In the genomic region with DNA sequence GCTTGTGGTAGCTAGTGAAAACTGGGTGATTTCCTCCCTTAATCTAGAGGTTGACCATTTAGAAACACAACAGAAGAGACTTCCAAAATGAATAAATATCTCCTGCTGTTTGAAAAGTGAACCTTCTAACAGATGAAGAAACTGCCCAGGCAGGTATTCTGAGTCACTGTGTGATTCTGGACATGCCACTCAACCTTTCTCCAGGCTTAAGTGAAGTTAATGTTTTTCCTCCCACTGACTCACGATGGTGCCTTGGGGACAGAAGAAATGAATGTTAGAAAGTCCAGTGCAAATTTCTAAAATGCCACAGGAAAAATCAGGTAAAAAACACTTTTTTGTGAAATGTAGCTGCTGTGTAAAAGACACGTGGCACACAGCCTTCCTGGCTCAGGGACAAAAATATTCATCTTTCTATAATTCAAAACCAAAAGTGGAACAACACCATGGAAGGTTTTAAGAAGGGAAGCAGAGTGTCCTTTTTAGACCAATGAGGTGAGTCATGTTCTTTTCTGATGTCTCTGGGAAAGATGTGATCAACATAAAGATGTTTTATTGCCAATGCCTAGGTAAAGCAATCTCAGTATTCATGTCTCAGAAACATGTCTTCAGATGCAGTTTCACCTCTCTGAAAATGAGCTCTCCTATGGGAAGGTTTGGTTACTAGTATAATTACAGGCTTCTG, we compare ENCODE assay signal across 12 cellular contexts. TPM values are rescaled to one million over a fixed set of nuclear protein-coding genes. Genes with fewer than 3 reads are reported as not detected.
DNase-seq lines count a peak whose midpoint lies in the region; ATAC-seq and TF ChIP-seq lines count a peak whose summit lies in the region.
"Had no signal": no experiment of that assay in that cellular context is flagged by ENCODE, and none has a peak within 500 bp of the region (broad histone marks: within the 10 kb centered on the region; RNA-seq: fewer than 3 reads in every experiment).

No MANE protein-coding gene starts in this region.

- no peaks in the 10 kb centered on the region for H3K9me3 ChIP-seq in RWPE2 (ENCODE audit: severe bottlenecking)
- H3K9me3 ChIP-seq in left lung, result no peaks in the 10 kb centered on the region

- peak; percentile 34 for ATAC-seq in GM21423 (IDR thresholded peaks at IDR 0.05; ENCODE audit: unreplicated experiment)
- ATAC-seq in RWPE2 (ENCODE audit: low read depth), result peak; percentile 79
- ATAC-seq in left lung, result peak; percentile 87
- ATAC-seq in WTC11, result no peak
- ATAC-seq: T-cell had no signal

- H3K9me3 Mint-ChIP-seq in WTC11, result no peaks in the 10 kb centered on the region
- H3K9me3 Mint-ChIP-seq: T-cell had no signal

- POLR2A ChIA-PET in WTC11 (lab: Charles Lee), result no interaction called here

- intact Hi-C loops in left lung (cut with DNase I), result no loop called here

- no peaks in the 10 kb centered on the region for H3K27me3 ChIP-seq in RWPE2 (ENCODE audit: insufficient read depth, poor library complexity, severe bottlenecking)
- H3K27me3 ChIP-seq in left lung, result no peaks in the 10 kb centered on the region

- H3K36me3 Mint-ChIP-seq in WTC11, result no peaks in the 10 kb centered on the region
- H3K36me3 Mint-ChIP-seq: T-cell had no signal

- no peak for TF ChIP-seq CTCF in RWPE2 (IDR thresholded peaks at IDR 0.05; ENCODE audit: poor library complexity, severe bottlenecking)
- TF ChIP-seq CTCF in left lung (IDR thresholded peaks at IDR 0.05), result no peak
- no peak for TF ChIP-seq CTCF in WTC11 (IDR thresholded peaks at IDR 0.05)

- DNase-seq in DMS53 treated with DMSO at 0.1 percent for 48 hours (lab: John Stamatoyannopoulos, UW; ENCODE audit: unreplicated experiment), result peak; percentile 9
- DNase-seq in RWPE2 (ENCODE audit: low spot score), result no peak
- DNase-seq in left lung, result no peak
- no peak for DNase-seq in NK-92 treated with Interleukin-12 subunit alpha and Interleukin-12 subunit beta, amount 100 ng/mL, for 24 hours (lab: John Stamatoyannopoulos, UW)
- no peak for DNase-seq in NCI-H524 (lab: John Stamatoyannopoulos, UW)
- no peak for DNase-seq in COLO829 (ENCODE audit: low spot score)
- no peak for DNase-seq in WTC11 (ENCODE audit: low spot score)
- DNase-seq: NCI-H1930, T-cell had no signal

- no peak overlapping the region for H3K4me3 Mint-ChIP-seq in WTC11
- H3K4me3 Mint-ChIP-seq: T-cell had no signal

- CTCF ChIA-PET in WTC11 (lab: Charles Lee), result interaction anchor here (0.9 kb wide), 1 partner anchor 613 kb away, joined by 3 read pairs; no protein-coding TSS in a partner anchor

- H3K36me3 ChIP-seq in RWPE2 (ENCODE audit: low read depth) (no peaks in the 10 kb centered on the region), left lung (no peaks in the 10 kb centered on the region)

- H3K27me3 Mint-ChIP-seq in WTC11 (ENCODE audit: low read depth), result no peaks in the 10 kb centered on the region
- H3K27me3 Mint-ChIP-seq: T-cell had no signal

- no peak overlapping the region for H3K27ac Mint-ChIP-seq in WTC11

- peaks cover 14% of the 10 kb centered on the region for H3K4me1 Mint-ChIP-seq in WTC11

- peak overlapping the region; percentile 89 for H3K27ac ChIP-seq in RWPE2 (ENCODE audit: poor library complexity, severe bottlenecking)
- no peak overlapping the region for H3K27ac ChIP-seq in left lung

- no peak overlapping the region for H3K4me3 ChIP-seq in RWPE2 (ENCODE audit: severe bottlenecking)
- H3K4me3 ChIP-seq in left lung, result no peak overlapping the region

- H3K4me1 ChIP-seq in RWPE2 (ENCODE audit: insufficient read depth, poor library complexity, severe bottlenecking) (peaks cover 35% of the 10 kb centered on the region), left lung (peaks cover 0 to 17% of the 10 kb centered on the region in 2 donors)

TF ChIP-seq in WTC11, 78 proteins besides CTCF, POLR2A, EP300 and RAD21:
- TF ChIP-seq, protein P1, sequence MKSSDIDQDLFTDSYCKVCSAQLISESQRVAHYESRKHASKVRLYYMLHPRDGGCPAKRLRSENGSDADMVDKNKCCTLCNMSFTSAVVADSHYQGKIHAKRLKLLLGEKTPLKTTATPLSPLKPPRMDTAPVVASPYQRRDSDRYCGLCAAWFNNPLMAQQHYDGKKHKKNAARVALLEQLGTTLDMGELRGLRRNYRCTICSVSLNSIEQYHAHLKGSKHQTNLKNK (CRISPR knock-in tag; IDR thresholded peaks at IDR 0.05), result no peak

RNA-seq across cellular contexts. Expression of a gene that starts 9.1 kb away (rescaled TPM):
- not detected for total RNA-seq in left lung
- total RNA-seq in WTC11 (2021), result 0.13 TPM in 1 of 3 replicates, not detected in the others
- total RNA-seq: mononuclear cell, skeletal muscle tissue had no signal

RNA-seq across cellular contexts. Expression of a gene that starts 34.3 kb away (rescaled TPM):
- total RNA-seq in left lung (100 to 1,000 TPM; 249 to 256 TPM), WTC11 (2021) (611 to 640 TPM (median 616 TPM) in 3 replicates)
